ENCODE assay signal across 8 cellular contexts in the genomic region with DNA sequence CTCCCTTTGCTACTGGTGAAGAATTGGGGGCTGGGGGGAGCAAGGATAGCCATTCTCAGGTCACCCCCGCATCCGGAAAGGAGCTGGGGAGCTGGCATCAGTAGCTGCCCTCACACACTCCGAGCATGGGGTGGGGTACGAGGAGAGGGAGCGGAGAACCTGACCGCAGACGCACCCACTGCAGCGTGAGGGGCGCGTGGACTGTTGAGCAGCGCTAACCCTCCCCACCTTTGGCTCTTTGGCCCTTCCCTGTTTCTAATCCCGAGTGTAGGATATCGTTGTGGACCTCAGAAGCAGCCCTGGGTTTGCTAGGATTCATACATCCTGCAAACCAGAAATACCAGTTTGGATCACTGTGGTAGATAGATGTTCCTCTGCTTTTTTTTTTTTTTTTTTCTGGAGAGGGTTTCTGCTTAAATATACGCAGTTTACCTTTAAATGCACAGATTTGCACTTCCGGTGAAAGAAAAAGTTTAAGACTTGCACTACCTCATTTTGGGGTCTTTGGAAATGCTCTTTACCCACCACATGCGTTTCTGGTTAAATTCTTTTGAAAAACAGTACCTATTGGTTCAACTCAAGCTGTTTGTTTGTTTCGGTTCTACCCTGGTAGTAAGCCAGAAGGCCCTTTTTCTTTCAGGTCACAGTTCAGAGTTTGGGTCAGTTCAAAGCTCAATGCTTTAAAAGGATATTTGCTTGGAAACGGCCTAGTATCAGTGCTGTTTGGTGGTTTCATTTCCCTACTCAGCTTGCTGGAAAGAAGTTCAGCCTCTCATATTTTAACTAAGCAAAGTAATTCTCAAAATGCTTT. TPM values are rescaled to one million over a fixed set of nuclear protein-coding genes. Genes with fewer than 3 reads are reported as not detected.
DNase-seq lines count a peak whose midpoint lies in the region; ATAC-seq, FAIRE-seq and TF ChIP-seq lines count a peak whose summit lies in the region.

No MANE protein-coding gene starts in this region.

- no peaks in the 10 kb centered on the region for H3K9me1 ChIP-seq in keratinocyte (ENCODE audit: control insufficient read depth, extremely low read depth, insufficient read depth, low read length)

- H3K27me3 ChIP-seq in brain microvascular endothelial cell (replicated peaks) (no peaks in the 10 kb centered on the region), keratinocyte (ENCODE audit: control insufficient read depth, extremely low read depth, insufficient read depth, low read length) (no peaks in the 10 kb centered on the region)

- H4K20me1 ChIP-seq in keratinocyte (ENCODE audit: control insufficient read depth, extremely low read depth, insufficient read depth, low read length): peaks cover 3% of the 10 kb centered on the region

- no peaks in the 10 kb centered on the region for H3K9me3 ChIP-seq in keratinocyte (ENCODE audit: control insufficient read depth, low read depth, low read length)

- TF ChIP-seq CTCF in brain microvascular endothelial cell (IDR thresholded peaks at IDR 0.05; ENCODE audit: low read depth, low read length, missing control alignments) (no peak), keratinocyte (optimal IDR thresholded peaks at IDR 0.05 in 1 of 3, IDR thresholded peaks at IDR 0.05 in 1 of 3, conservative IDR thresholded peaks at IDR 0.05 in 1 of 3; ENCODE audit: extremely low read depth in 1 of 3, insufficient read depth in 2 of 3, low read length in 3 of 3) (no peak)

- FAIRE-seq in keratinocyte (lab: Jason Lieb, UNC): no peak

- peaks cover 23% of the 10 kb centered on the region for H3K4me1 ChIP-seq in keratinocyte (ENCODE audit: control insufficient read depth, extremely low read depth, insufficient read depth, low read length)

- DNase-seq in CMK (ENCODE audit: low read depth) (peak; percentile 82), RKO (ENCODE audit: low spot score) (peak; percentile 62), brain microvascular endothelial cell (no peak), keratinocyte (ENCODE audit: low read depth, low spot score) (no peak)
- peak; percentile 42 for DNase-seq in stimulated activated CD4-positive, alpha-beta T cell treated with anti-CD3 and anti-CD28 coated beads, Interleukin-1b, Interleukin-23, amount 100 ng/mL, for 48 hours

- H3K4me3 ChIP-seq in brain microvascular endothelial cell (ENCODE audit: low read depth, low read length) (peak overlapping the region; percentile 98), keratinocyte (ENCODE audit: control insufficient read depth in 2 of 3, extremely low read depth in 1 of 3, insufficient read depth in 2 of 3, low read depth in 1 of 3, low read length in 3 of 3) (peak overlapping the region; percentile 73 to 100 (median 97))

- ATAC-seq in GM19452 (IDR thresholded peaks at IDR 0.05; ENCODE audit: unreplicated experiment): peak; percentile 50
- ATAC-seq in HG03571 (IDR thresholded peaks at IDR 0.05; ENCODE audit: unreplicated experiment): peak; percentile 35
- ATAC-seq in GM21367 (IDR thresholded peaks at IDR 0.05; ENCODE audit: unreplicated experiment): no peak

- dilution Hi-C loops in keratinocyte (cut with MboI; ENCODE audit: extremely low pct_ligation_motif_present, low sequenced_read_pairs): no loop called here

- H3K9ac ChIP-seq in keratinocyte (ENCODE audit: control insufficient read depth, extremely low read depth, insufficient read depth, low read length): peak overlapping the region; percentile 98

- H3K4me2 ChIP-seq in keratinocyte (ENCODE audit: control insufficient read depth, extremely low read depth, insufficient read depth, low read depth, low read length): peak overlapping the region; percentile 81

- in situ Hi-C loops in brain microvascular endothelial cell (cut with HindIII; ENCODE audit: low pct_ligation_motif_present, low sequenced_read_pairs): no loop called here

- H3K36me3 ChIP-seq in brain microvascular endothelial cell (replicated peaks): no peaks in the 10 kb centered on the region
- peaks cover 0 to 4% of the 10 kb centered on the region in 2 experiments for H3K36me3 ChIP-seq in keratinocyte (ENCODE audit: control insufficient read depth in 2 of 2, extremely low read depth in 1 of 2, insufficient read depth in 2 of 2, low read length in 2 of 2)

- H3K79me2 ChIP-seq in keratinocyte (ENCODE audit: control insufficient read depth, insufficient read depth, low read length): peaks cover 56% of the 10 kb centered on the region

- H3K27ac ChIP-seq in brain microvascular endothelial cell: peak overlapping the region; percentile 81
- H3K27ac ChIP-seq in keratinocyte (ENCODE audit: control insufficient read depth, insufficient read depth, low read length): peak overlapping the region; percentile 95

- peak overlapping the region; percentile 76 for H2AFZ ChIP-seq in keratinocyte (ENCODE audit: control insufficient read depth, low read length)

RNA-seq across cellular contexts. Expression of gene DDI2, which starts 0.8 kb away (rescaled TPM):
- 7.8 to 12.6 TPM (median 11.5 TPM) in 3 replicates for polyA plus RNA-seq in keratinocyte
- polyA plus RNA-seq in keratinocyte (2011; ENCODE audit: low read depth): 13.4 TPM
- 6.3 and 9.5 TPM in 2 replicates for polyA plus RNA-seq in keratinocyte (2011; cell fraction: cytosol; rRNA removed)
- polyA plus RNA-seq in keratinocyte (2011; cell fraction: nucleus; rRNA removed): 18.5 and 21.9 TPM in 2 replicates
- 9.8 and 11.6 TPM in 2 replicates for polyA plus RNA-seq in keratinocyte (2012; ENCODE audit: low replicate concordance)
- 16.6 to 35.9 TPM (median 25.9 TPM) in 3 replicates for polyA minus RNA-seq in keratinocyte
- polyA minus RNA-seq in keratinocyte (2011; cell fraction: cytosol; rRNA and poly(A)+ RNA removed): 6.3 TPM
- polyA minus RNA-seq in keratinocyte (2011; cell fraction: nucleus; rRNA and poly(A)+ RNA removed): 19.0 and 40.8 TPM in 2 replicates

RNA-seq across cellular contexts. Expression of gene AGMAT, which starts 33.2 kb away (rescaled TPM):
- polyA plus RNA-seq in keratinocyte: 0.18 to 0.46 TPM (median 0.21 TPM) in 3 replicates
- polyA plus RNA-seq in keratinocyte (2011; ENCODE audit: low read depth): not detected
- polyA plus RNA-seq in keratinocyte (2011; cell fraction: cytosol; rRNA removed): 0.18 and 0.29 TPM in 2 replicates
- 0.15 TPM in 1 of 2 replicates, not detected in the other for polyA plus RNA-seq in keratinocyte (2011; cell fraction: nucleus; rRNA removed)
- polyA plus RNA-seq in keratinocyte (2012; ENCODE audit: low replicate concordance): 0.14 and 0.39 TPM in 2 replicates
- 0.23 to 0.69 TPM (median 0.45 TPM) in 3 replicates for polyA minus RNA-seq in keratinocyte
- polyA minus RNA-seq in keratinocyte (2011; cell fraction: cytosol; rRNA and poly(A)+ RNA removed): not detected
- 0.21 and 0.47 TPM in 2 replicates for polyA minus RNA-seq in keratinocyte (2011; cell fraction: nucleus; rRNA and poly(A)+ RNA removed)

Comparison
In these comparisons a context has a peak if more than half of its experiments do, and no peak if none do; other contexts are left out.
1. DNase-seq: peak in CMK (single experiment), RKO (single experiment) and stimulated activated CD4-positive, alpha-beta T cell treated with anti-CD3 and anti-CD28 coated beads, Interleukin-1b, Interleukin-23, amount 100 ng/mL, for 48 hours (single experiment); none in brain microvascular endothelial cell (single experiment) and keratinocyte (single experiment).